ENCODE assay signal across 8 cellular contexts in the genomic region with DNA sequence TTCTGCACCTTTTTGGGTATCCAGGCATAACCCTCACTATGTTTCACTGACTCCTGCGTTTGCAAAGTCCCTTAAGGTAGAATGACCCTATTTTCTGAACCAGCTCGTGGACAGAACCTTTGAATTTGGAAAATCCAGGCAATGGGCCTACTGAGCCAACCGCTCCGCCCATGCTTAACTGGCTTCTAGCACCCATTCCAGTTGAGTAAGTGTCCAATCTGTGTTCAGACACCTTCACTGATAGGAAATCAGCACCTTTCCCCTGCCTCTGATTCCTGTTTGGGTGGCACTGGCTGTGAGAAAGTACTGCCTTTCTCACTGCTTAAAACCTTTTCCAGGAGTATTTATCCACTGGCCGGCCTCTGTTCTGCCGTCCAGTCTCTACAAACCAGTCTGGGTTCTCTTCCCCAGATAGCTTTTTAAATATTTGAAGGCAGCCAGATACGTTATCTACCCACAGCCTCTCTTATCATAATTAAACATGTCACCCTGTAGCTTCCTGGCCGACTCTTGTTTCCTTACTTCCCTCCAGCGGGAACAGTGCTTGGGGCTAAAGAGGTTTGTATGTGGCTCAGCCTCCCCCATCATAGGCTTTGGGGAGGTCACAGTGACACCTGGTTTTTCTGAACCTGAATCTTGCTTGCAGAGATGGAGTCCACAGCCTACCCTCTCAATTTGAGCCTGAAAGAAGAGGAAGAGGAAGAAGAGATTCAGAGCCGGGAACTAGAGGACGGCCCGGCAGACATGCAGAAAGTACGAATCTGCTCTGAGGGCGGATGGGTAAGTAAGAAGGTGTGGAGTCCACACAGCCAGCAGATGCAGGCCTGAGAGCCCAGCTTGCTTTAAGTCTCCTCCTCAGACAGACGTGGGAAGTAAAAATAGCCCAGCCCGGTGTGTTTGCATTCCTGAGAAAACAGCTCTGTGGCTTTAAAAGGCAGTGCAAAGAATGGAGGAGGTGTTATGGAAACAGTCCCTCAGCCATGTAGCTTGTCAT. TPM values are rescaled to one million over a fixed set of nuclear protein-coding genes. Genes with fewer than 3 reads are reported as not detected.
A peak's percentile ranks its signal among the peaks of the same experiment; 100 is the strongest.
DNase-seq lines count a peak whose midpoint lies in the region; ATAC-seq and TF ChIP-seq lines count a peak whose summit lies in the region.

No MANE protein-coding gene starts in this region.

- no peak for ATAC-seq in naive B cell (ENCODE audit: low read depth in 2 of 2)
- ATAC-seq in GM19328 (IDR thresholded peaks at IDR 0.05; ENCODE audit: unreplicated experiment), result no peak
- ATAC-seq in HG03097 (IDR thresholded peaks at IDR 0.05; ENCODE audit: low FRiP score, unreplicated experiment), result no peak
- ATAC-seq in GM18511 (IDR thresholded peaks at IDR 0.05; ENCODE audit: unreplicated experiment), result no peak

- H3K4me1 ChIP-seq in PC-9 (replicated peaks; ENCODE audit: insufficient read depth), result peaks cover 7% of the 10 kb centered on the region
- peaks cover 12% of the 10 kb centered on the region for H3K4me1 ChIP-seq in endocrine pancreas (ENCODE audit: control insufficient read depth, insufficient read depth, low read length)

- intact Hi-C loops in PC-9 (cut with micrococcal nuclease; ENCODE audit: unreplicated experiment), result no loop called here

- peak overlapping the region; percentile 75 for H3K9ac ChIP-seq in endocrine pancreas (ENCODE audit: control insufficient read depth, insufficient read depth, low read length)

- no peaks in the 10 kb centered on the region for H3K27me3 Mint-ChIP-seq in naive B cell

- H3K79me2 ChIP-seq in PC-9 (ENCODE audit: low read depth), result peaks cover 31% of the 10 kb centered on the region

- H3K4me2 ChIP-seq in PC-9, result peak overlapping the region; percentile 78

- peak overlapping the region; percentile 72; the same call in 1 of the 2 replicates for H2AFZ ChIP-seq in PC-9

- DNase-seq in G401 (ENCODE audit: low spot score) (peak; percentile 53), PC-9 (no peak), naive B cell (no peak), NK-92 (lab: John Stamatoyannopoulos, UW; ENCODE audit: unreplicated experiment) (no peak)

- BruUV-seq in PC-9 (replicated peaks; lab: Mats Ljungman, UMichigan), result TSS peak; percentile 68

- POLR2A ChIA-PET in PC-9 (lab: Charles Lee; ENCODE audit: unreplicated experiment), result interaction anchor here (0.7 kb wide), 1 partner anchor 1179 kb away, joined by 3 read pairs; no protein-coding TSS in a partner anchor

- H3K27ac Mint-ChIP-seq in naive B cell, result peak overlapping the region; percentile 61 to 93 (median 87)

- peaks cover 13% of the 10 kb centered on the region; the same call in 1 of the 2 replicates for H4K20me1 ChIP-seq in PC-9 (ENCODE audit: insufficient read depth)

- H3K9me3 Mint-ChIP-seq in naive B cell, result no peaks in the 10 kb centered on the region

- H3K27me3 ChIP-seq in PC-9 (ENCODE audit: insufficient read depth, low read depth) (no peaks in the 10 kb centered on the region), endocrine pancreas (ENCODE audit: control insufficient read depth, insufficient read depth, low read length) (no peaks in the 10 kb centered on the region)

- H3K9me3 ChIP-seq in PC-9 (ENCODE audit: insufficient read depth, low read depth) (no peaks in the 10 kb centered on the region), endocrine pancreas (ENCODE audit: control insufficient read depth, low read length) (no peaks in the 10 kb centered on the region)

- peaks cover 3% of the 10 kb centered on the region for H3F3A ChIP-seq in PC-9 (ENCODE audit: insufficient read depth, low read depth)

- no peaks in the 10 kb centered on the region for H3K9me2 ChIP-seq in PC-9 (ENCODE audit: insufficient read depth)

- H3K4me1 Mint-ChIP-seq in naive B cell, result peaks cover 35 to 40% (median 39%) of the 10 kb centered on the region in 3 donors

- CTCF ChIA-PET in PC-9 (lab: Charles Lee), result no interaction called here

- TF ChIP-seq CTCF in PC-9 (conservative IDR thresholded peaks at IDR 0.05), result no peak

- no peak overlapping the region for H3K27ac ChIP-seq in PC-9

- in situ Hi-C loops in G401 (cut with HindIII; ENCODE audit: low sequenced_read_pairs), result no loop called here

- H3K36me3 ChIP-seq in PC-9 (ENCODE audit: low read depth), result peaks cover 33% of the 10 kb centered on the region
- H3K36me3 ChIP-seq in endocrine pancreas (ENCODE audit: control insufficient read depth, insufficient read depth, low read length), result no peaks in the 10 kb centered on the region

- H3K36me3 Mint-ChIP-seq in naive B cell, result peaks cover 5 to 32% of the 10 kb centered on the region in 2 donors

- H3K4me3 ChIP-seq in PC-9 (peak overlapping the region; percentile 67), endocrine pancreas (ENCODE audit: control insufficient read depth, insufficient read depth, low read length) (peak overlapping the region; percentile 73)

- H3K4me3 Mint-ChIP-seq in naive B cell, result peak overlapping the region; percentile 82 to 94 (median 90)

RNA-seq across cellular contexts. Expression of gene POGK, which starts 1.3 kb away (rescaled TPM):
- 33.8 and 47.7 TPM in 2 replicates for total RNA-seq in G401 (2014; rRNA removed; shearing (Covaris generic))
- 17.0 and 18.8 TPM in 2 replicates for total RNA-seq in PC-9 (2021)
- 10 to 100 TPM in 5 of 6 donors, 1 to 10 TPM in 1; 9.2 to 24.1 (median 16.1) TPM for polyA plus RNA-seq in naive B cell (ENCODE audit: low read depth in 6 of 6)

RNA-seq across cellular contexts. Expression of gene TADA1, which starts 35.5 kb away (rescaled TPM):
- total RNA-seq in G401 (2014; rRNA removed; shearing (Covaris generic)), result 25.7 and 34.7 TPM in 2 replicates
- 5.2 and 5.6 TPM in 2 replicates for total RNA-seq in PC-9 (2021)
- 10 to 100 TPM; 10.1 to 25.8 (median 14.3) TPM for polyA plus RNA-seq in naive B cell (ENCODE audit: low read depth in 6 of 6)
